Comparison of ENCODE assay signal across 1 cellular context in the genomic region with DNA sequence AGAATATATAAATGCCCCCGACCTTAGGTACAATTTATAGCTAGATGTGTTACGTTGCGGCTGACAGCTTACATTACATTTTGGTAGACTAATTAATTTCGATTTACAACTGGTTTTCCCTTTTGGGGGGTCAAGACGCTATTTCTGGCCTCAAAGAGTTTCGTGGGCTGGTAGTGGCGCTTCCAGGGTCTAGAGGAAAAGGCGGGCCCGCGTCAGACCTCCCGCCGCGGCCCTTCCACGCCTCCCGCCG.
TF ChIP-seq lines count a peak whose summit lies in the region.

No MANE protein-coding gene starts in this region.

TF ChIP-seq in GM12878, 131 proteins besides CTCF, POLR2A, EP300 and RAD21:
- TF ChIP-seq ASH2L (IDR thresholded peaks at IDR 0.05; ENCODE audit: borderline replicate concordance, low read depth) (no peak), NR2F1 (conservative IDR thresholded peaks at IDR 0.05) (peak; percentile 29; the same call in 1 of the 2 replicates), LARP7 (IDR thresholded peaks at IDR 0.05) (peak; percentile 51; the same call in 1 of the 2 replicates), TARDBP (IDR thresholded peaks at IDR 0.05; ENCODE audit: borderline replicate concordance) (no peak), JUND (IDR thresholded peaks at IDR 0.05; ENCODE audit: low read depth, low read length) (no peak), MEF2B (IDR thresholded peaks at IDR 0.05; ENCODE audit: partially characterized antibody, poor library complexity, severe bottlenecking) (peak; percentile 10), SREBF1 (IDR thresholded peaks at IDR 0.05; ENCODE audit: low read length) (no peak), RELA (IDR thresholded peaks at IDR 0.05; ENCODE audit: borderline replicate concordance, partially characterized antibody) (no peak)
- TF ChIP-seq, protein P1, sequence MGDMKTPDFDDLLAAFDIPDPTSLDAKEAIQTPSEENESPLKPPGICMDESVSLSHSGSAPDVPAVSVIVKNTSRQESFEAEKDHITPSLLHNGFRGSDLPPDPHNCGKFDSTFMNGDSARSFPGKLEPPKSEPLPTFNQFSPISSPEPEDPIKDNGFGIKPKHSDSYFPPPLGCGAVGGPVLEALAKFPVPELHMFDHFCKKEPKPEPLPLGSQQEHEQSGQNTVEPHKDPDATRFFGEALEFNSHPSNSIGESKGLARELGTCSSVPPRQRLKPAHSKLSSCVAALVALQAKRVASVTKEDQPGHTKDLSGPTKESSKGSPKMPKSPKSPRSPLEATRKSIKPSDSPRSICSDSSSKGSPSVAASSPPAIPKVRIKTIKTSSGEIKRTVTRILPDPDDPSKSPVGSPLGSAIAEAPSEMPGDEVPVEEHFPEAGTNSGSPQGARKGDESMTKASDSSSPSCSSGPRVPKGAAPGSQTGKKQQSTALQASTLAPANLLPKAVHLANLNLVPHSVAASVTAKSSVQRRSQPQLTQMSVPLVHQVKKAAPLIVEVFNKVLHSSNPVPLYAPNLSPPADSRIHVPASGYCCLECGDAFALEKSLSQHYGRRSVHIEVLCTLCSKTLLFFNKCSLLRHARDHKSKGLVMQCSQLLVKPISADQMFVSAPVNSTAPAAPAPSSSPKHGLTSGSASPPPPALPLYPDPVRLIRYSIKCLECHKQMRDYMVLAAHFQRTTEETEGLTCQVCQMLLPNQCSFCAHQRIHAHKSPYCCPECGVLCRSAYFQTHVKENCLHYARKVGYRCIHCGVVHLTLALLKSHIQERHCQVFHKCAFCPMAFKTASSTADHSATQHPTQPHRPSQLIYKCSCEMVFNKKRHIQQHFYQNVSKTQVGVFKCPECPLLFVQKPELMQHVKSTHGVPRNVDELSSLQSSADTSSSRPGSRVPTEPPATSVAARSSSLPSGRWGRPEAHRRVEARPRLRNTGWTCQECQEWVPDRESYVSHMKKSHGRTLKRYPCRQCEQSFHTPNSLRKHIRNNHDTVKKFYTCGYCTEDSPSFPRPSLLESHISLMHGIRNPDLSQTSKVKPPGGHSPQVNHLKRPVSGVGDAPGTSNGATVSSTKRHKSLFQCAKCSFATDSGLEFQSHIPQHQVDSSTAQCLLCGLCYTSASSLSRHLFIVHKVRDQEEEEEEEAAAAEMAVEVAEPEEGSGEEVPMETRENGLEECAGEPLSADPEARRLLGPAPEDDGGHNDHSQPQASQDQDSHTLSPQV (IDR thresholded peaks at IDR 0.05) = no peak
